Comparison of ENCODE assay signal across 1 cellular context in genomic region chr2:11133936-11134320, GRCh38.
TF ChIP-seq lines count a peak whose summit lies in the region.

No MANE protein-coding gene starts in this region.

TF ChIP-seq in WTC11, 78 proteins besides CTCF, POLR2A, EP300 and RAD21:
- TF ChIP-seq GABPB1 (CRISPR knock-in tag; IDR thresholded peaks at IDR 0.05) (no peak), CBFB (CRISPR knock-in tag; IDR thresholded peaks at IDR 0.05; ENCODE audit: low read depth) (no peak), NR2C2 (CRISPR knock-in tag; IDR thresholded peaks at IDR 0.05) (no peak), ATF3 (CRISPR knock-in tag; conservative IDR thresholded peaks at IDR 0.05) (no peak), ZNF138 (CRISPR knock-in tag; conservative IDR thresholded peaks at IDR 0.05) (no peak), SMAD4 (CRISPR knock-in tag; IDR thresholded peaks at IDR 0.05) (no peak)
- TF ChIP-seq, protein P1, sequence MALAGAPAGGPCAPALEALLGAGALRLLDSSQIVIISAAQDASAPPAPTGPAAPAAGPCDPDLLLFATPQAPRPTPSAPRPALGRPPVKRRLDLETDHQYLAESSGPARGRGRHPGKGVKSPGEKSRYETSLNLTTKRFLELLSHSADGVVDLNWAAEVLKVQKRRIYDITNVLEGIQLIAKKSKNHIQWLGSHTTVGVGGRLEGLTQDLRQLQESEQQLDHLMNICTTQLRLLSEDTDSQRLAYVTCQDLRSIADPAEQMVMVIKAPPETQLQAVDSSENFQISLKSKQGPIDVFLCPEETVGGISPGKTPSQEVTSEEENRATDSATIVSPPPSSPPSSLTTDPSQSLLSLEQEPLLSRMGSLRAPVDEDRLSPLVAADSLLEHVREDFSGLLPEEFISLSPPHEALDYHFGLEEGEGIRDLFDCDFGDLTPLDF (CRISPR knock-in tag; IDR thresholded peaks at IDR 0.05): no peak
- TF ChIP-seq, protein P2, sequence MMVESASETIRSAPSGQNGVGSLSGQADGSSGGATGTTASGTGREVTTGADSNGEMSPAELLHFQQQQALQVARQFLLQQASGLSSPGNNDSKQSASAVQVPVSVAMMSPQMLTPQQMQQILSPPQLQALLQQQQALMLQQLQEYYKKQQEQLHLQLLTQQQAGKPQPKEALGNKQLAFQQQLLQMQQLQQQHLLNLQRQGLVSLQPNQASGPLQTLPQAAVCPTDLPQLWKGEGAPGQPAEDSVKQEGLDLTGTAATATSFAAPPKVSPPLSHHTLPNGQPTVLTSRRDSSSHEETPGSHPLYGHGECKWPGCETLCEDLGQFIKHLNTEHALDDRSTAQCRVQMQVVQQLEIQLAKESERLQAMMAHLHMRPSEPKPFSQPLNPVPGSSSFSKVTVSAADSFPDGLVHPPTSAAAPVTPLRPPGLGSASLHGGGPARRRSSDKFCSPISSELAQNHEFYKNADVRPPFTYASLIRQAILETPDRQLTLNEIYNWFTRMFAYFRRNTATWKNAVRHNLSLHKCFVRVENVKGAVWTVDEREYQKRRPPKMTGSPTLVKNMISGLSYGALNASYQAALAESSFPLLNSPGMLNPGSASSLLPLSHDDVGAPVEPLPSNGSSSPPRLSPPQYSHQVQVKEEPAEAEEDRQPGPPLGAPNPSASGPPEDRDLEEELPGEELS (CRISPR knock-in tag; IDR thresholded peaks at IDR 0.05): no peak
